Comparison of ENCODE assay signal across 13 cellular contexts in the genomic region with DNA sequence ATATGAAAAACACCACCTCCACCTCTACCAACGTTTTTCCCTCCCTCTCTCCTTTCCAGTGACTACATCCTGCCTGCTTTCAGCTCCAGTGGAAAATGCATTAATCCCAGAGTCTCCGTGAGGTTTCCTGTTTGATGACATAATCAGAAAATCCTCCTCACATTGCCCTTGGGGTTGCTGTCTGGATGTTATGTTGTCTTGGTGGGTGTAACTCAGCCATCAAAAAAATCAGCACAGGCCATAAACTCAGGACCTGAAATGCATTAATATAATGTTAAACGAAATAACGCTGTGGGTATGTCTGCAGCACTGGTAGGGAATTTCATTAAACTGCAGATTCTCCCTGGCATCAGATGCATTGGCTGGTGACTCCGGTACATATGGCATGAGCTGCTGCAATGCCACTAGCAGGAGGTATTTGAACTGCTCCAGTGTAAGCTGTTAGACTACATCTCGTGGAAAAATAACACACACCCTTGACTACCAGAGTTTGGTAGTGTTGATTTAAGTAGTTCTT.
A peak's percentile ranks its signal among the peaks of the same experiment; 100 is the strongest.
DNase-seq lines count a peak whose midpoint lies in the region; ATAC-seq, FAIRE-seq and TF ChIP-seq lines count a peak whose summit lies in the region.
"Had no signal": no experiment of that assay in that cellular context is flagged by ENCODE, and none has a peak within 500 bp of the region (broad histone marks: within the 10 kb centered on the region; RNA-seq: fewer than 3 reads in every experiment).

No MANE protein-coding gene starts in this region.

- peak overlapping the region; percentile 45 for H3K4me2 ChIP-seq in mammary epithelial cell (ENCODE audit: insufficient read depth, low read depth, low read length)

- no peaks in the 10 kb centered on the region for H3K9me3 Mint-ChIP-seq in type B pancreatic cell

- H3K4me1 Mint-ChIP-seq in type B pancreatic cell (ENCODE audit: unreplicated experiment), result peaks cover 56% of the 10 kb centered on the region

- H3K4me3 ChIP-seq in mammary epithelial cell (replicated peaks in 1 of 3; ENCODE audit: insufficient read depth in 1 of 3, low read depth in 2 of 3, low read length in 3 of 3) (no peak overlapping the region), breast epithelium (no peak overlapping the region), SJCRH30 (peak overlapping the region; percentile 11; the same call in 1 of the 2 replicates), right cardiac atrium (ENCODE audit: low read length) (no peak overlapping the region)

- H3K27ac ChIP-seq in mammary epithelial cell (ENCODE audit: insufficient read depth, low read depth, low read length) (no peak overlapping the region), breast epithelium (no peak overlapping the region), SJCRH30 (peak overlapping the region; percentile 89), right cardiac atrium (ENCODE audit: low read length) (peak overlapping the region; percentile 7)
- H3K27ac ChIP-seq: neutrophil had no signal

- H3K27me3 Mint-ChIP-seq in type B pancreatic cell, result no peaks in the 10 kb centered on the region

- dilution Hi-C loops in mammary epithelial cell (cut with HindIII; ENCODE audit: low sequenced_read_pairs), result no loop called here

- peak in 1 of 2 donors; percentile 80 for ATAC-seq in right cardiac atrium

- no TSS peak for BruUV-seq in mammary epithelial cell (replicated peaks; lab: Mats Ljungman, UMichigan)

- H3K4me1 ChIP-seq in mammary epithelial cell (ENCODE audit: insufficient read depth, low read length), result peaks cover 6% of the 10 kb centered on the region
- no peaks in the 10 kb centered on the region for H3K4me1 ChIP-seq in breast epithelium
- peaks cover 44% of the 10 kb centered on the region for H3K4me1 ChIP-seq in SJCRH30
- H3K4me1 ChIP-seq in right cardiac atrium (ENCODE audit: control insufficient read depth, insufficient read depth, low read length), result peaks cover 9% of the 10 kb centered on the region

- H3K9me3 ChIP-seq in mammary epithelial cell (replicated peaks; ENCODE audit: insufficient read depth, low read length) (no peaks in the 10 kb centered on the region), breast epithelium (no peaks in the 10 kb centered on the region), SJCRH30 (replicated peaks) (no peaks in the 10 kb centered on the region), right cardiac atrium (ENCODE audit: control insufficient read depth, low read length) (no peaks in the 10 kb centered on the region)
- H3K9me3 ChIP-seq: neutrophil had no signal

- H3K27me3 ChIP-seq in mammary epithelial cell (ENCODE audit: insufficient read depth, low read length) (no peaks in the 10 kb centered on the region), breast epithelium (no peaks in the 10 kb centered on the region), SJCRH30 (no peaks in the 10 kb centered on the region), right cardiac atrium (ENCODE audit: control insufficient read depth, insufficient read depth) (no peaks in the 10 kb centered on the region)
- H3K27me3 ChIP-seq: neutrophil had no signal

- in situ Hi-C loops in mammary epithelial cell (cut with MboI; ENCODE audit: low sequenced_read_pairs in 2 of 2), result no loop called here

- no peaks in the 10 kb centered on the region for H3K79me2 ChIP-seq in mammary epithelial cell (ENCODE audit: insufficient read depth, low read length)

- no peaks in the 10 kb centered on the region for H4K20me1 ChIP-seq in mammary epithelial cell (ENCODE audit: insufficient read depth, low read length)

- no peak for FAIRE-seq in D721Med (lab: Jason Lieb, UNC)

- intact Hi-C loops in mammary epithelial cell (cut with micrococcal nuclease) (no loop called here), breast epithelium (cut with DNase I; ENCODE audit: low total_unique reads) (no loop called here), right cardiac atrium (cut with DNase I) (no loop called here)

- no peak for TF ChIP-seq CTCF in mammary epithelial cell (conservative IDR thresholded peaks at IDR 0.05 in 1 of 2, IDR thresholded peaks at IDR 0.05 in 1 of 2; ENCODE audit: extremely low read depth in 1 of 2, insufficient read depth in 1 of 2, low read depth in 1 of 2, low read length in 2 of 2)
- TF ChIP-seq CTCF in breast epithelium (IDR thresholded peaks at IDR 0.05), result no peak
- no peak for TF ChIP-seq CTCF in type B pancreatic cell (conservative IDR thresholded peaks at IDR 0.05)
- TF ChIP-seq CTCF in D721Med (IDR thresholded peaks at IDR 0.05; ENCODE audit: insufficient read depth, missing control alignments), result no peak

- peak; percentile 45 for DNase-seq in mammary epithelial cell
- DNase-seq in breast epithelium (ENCODE audit: low spot score in 2 of 2), result no peak
- peak; percentile 65 to 86 for DNase-seq in SJCRH30
- no peak for DNase-seq in right cardiac atrium
- no peak for DNase-seq in type B pancreatic cell (ENCODE audit: extremely low spot score, unreplicated experiment)
- no peak for DNase-seq in HUDEP-2 (lab: John Stamatoyannopoulos, UW; ENCODE audit: unreplicated experiment in 76 of 76)
- no peak for DNase-seq in NCI-H187 treated with DMSO at 0.1 percent for 48 hours (lab: John Stamatoyannopoulos, UW)
- no peak for DNase-seq in D721Med (ENCODE audit: insufficient read length, low spot score)
- DNase-seq: activated CD4-positive, alpha-beta T cell treated with anti-CD3 and anti-CD28 coated beads for 48 hours; C1 segment of cervical spinal cord; hippocampal formation; KG1 had no signal

- WGBS in mammary epithelial cell (ENCODE audit: low coverage, missing lambda C conversion rate), result 12% methylated on average over 6 of the region's 6 CpGs
- whole genome bisulfite sequencing in right cardiac atrium, result 42% methylated on average over 6 of the region's 6 CpGs

- H3K27ac Mint-ChIP-seq in type B pancreatic cell, result peak overlapping the region; percentile 39

- no peaks in the 10 kb centered on the region for H3K36me3 ChIP-seq in mammary epithelial cell (ENCODE audit: insufficient read depth, low read length)
- no peaks in the 10 kb centered on the region for H3K36me3 ChIP-seq in breast epithelium
- H3K36me3 ChIP-seq in SJCRH30, result no peaks in the 10 kb centered on the region
- H3K36me3 ChIP-seq: neutrophil had no signal

- peaks cover 8% of the 10 kb centered on the region for H3K36me3 Mint-ChIP-seq in type B pancreatic cell

- H2AFZ ChIP-seq in mammary epithelial cell (ENCODE audit: low read depth, low read length), result peak overlapping the region; percentile 50

- CTCF ChIA-PET in mammary epithelial cell (lab: Charles Lee; ENCODE audit: low non-redundant PET), result interaction anchor here (0.6 kb wide), 1 partner anchor 44 kb away, joined by 3 read pairs; no protein-coding TSS in a partner anchor

- TF ChIP-seq POLR2A in breast epithelium (IDR thresholded peaks at IDR 0.05), result no peak

- H3K4me3 Mint-ChIP-seq in type B pancreatic cell, result no peak overlapping the region

- no peak overlapping the region for H3K9ac ChIP-seq in mammary epithelial cell (ENCODE audit: insufficient read depth, low read length)

Comparison
In these comparisons a context has a peak if more than half of its experiments do, and no peak if none do; other contexts are left out.
1. DNase-seq: peak in mammary epithelial cell (single experiment) and SJCRH30 (2 of 2); none in breast epithelium (0 of 2), right cardiac atrium (0 of 3), type B pancreatic cell (single experiment), HUDEP-2 (0 of 76), NCI-H187 treated with DMSO at 0.1 percent for 48 hours (single experiment) and D721Med (single experiment).
2. H3K27ac ChIP-seq: peak in SJCRH30 (single experiment) and right cardiac atrium (single experiment); none in mammary epithelial cell (single experiment) and breast epithelium (0 of 2).